In the genomic region with DNA sequence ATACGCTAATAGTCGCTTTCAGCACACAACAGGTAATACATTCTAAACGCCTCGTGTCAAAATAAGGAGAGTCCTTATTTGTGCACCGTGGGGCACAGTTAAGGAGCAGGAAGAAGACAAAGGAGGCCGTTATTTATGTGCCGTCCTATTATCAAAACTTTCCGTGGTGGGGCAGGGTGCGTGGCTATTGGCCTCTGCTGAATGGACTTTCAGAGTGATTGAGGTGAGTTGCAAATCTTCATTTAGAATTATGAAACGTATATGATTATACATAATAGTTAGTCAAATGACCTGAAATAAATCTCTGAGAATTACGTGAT, we compare ENCODE assay signal across 9 cellular contexts. TPM values are rescaled to one million over a fixed set of nuclear protein-coding genes. Genes with fewer than 3 reads are reported as not detected.
A peak's percentile ranks its signal among the peaks of the same experiment; 100 is the strongest.
DNase-seq lines count a peak whose midpoint lies in the region; FAIRE-seq lines count a peak whose summit lies in the region.
"Had no signal": no experiment of that assay in that cellular context is flagged by ENCODE, and none has a peak within 500 bp of the region (broad histone marks: within the 10 kb centered on the region; RNA-seq: fewer than 3 reads in every experiment).

No MANE protein-coding gene starts in this region.

- H3K4me1 Mint-ChIP-seq in activated naive CD8-positive, alpha-beta T cell (ENCODE audit: low read depth): peaks cover 35% of the 10 kb centered on the region

- peak overlapping the region; percentile 98 for H3K4me3 Mint-ChIP-seq in activated naive CD8-positive, alpha-beta T cell

- peak overlapping the region; percentile 88 for H3K27ac Mint-ChIP-seq in activated naive CD8-positive, alpha-beta T cell

- FAIRE-seq in frontal cortex (lab: Jason Lieb, UNC): no peak
- FAIRE-seq: colon had no signal

- H3K9me3 ChIP-seq in iPS-18c (ENCODE audit: control insufficient read depth, insufficient read depth, low read length): no peaks in the 10 kb centered on the region

- no peaks in the 10 kb centered on the region for H3K9me3 Mint-ChIP-seq in activated naive CD8-positive, alpha-beta T cell (ENCODE audit: low read depth)

- H3K36me3 Mint-ChIP-seq in activated naive CD8-positive, alpha-beta T cell: peaks cover 3% of the 10 kb centered on the region

- H3K4me3 ChIP-seq in iPS-18c (ENCODE audit: insufficient read depth, low read depth, low read length): peak overlapping the region; percentile 63

- H3K27me3 Mint-ChIP-seq in activated naive CD8-positive, alpha-beta T cell: no peaks in the 10 kb centered on the region

- DNase-seq in NCI-H510A treated with DMSO at 0.1 percent for 48 hours (lab: John Stamatoyannopoulos, UW) (peak; percentile 26), NCI-H510A (lab: John Stamatoyannopoulos, UW) (no peak), M059J (ENCODE audit: low read depth) (peak; percentile 34), COR-L47 (lab: John Stamatoyannopoulos, UW) (no peak), frontal cortex (ENCODE audit: low spot score in 2 of 2) (no peak)
- peak; percentile 11 to 25 for DNase-seq in stimulated activated CD4-positive, alpha-beta T cell treated with anti-CD3 and anti-CD28 coated beads, Interleukin-2, amount 100 ng/mL, for 48 hours

RNA-seq across cellular contexts. Expression of a gene that starts 0.8 kb away (rescaled TPM):
- 39.2 and 44.3 TPM in 2 replicates for total RNA-seq in M059J (2014; rRNA removed; shearing (Covaris generic))
- total RNA-seq in frontal cortex: 90.5 TPM

RNA-seq across cellular contexts. Expression of a gene that starts 27.6 kb away (rescaled TPM):
- 90.4 and 95.7 TPM in 2 replicates for total RNA-seq in M059J (2014; rRNA removed; shearing (Covaris generic))
- 108 TPM for total RNA-seq in frontal cortex

RNA-seq across cellular contexts. Expression of a gene that starts 58.3 kb away (rescaled TPM):
- 2.8 and 6.0 TPM in 2 replicates for total RNA-seq in M059J (2014; rRNA removed; shearing (Covaris generic))
- 4.5 TPM for total RNA-seq in frontal cortex

Comparison
In these comparisons a context has a peak if more than half of its experiments do, and no peak if none do; other contexts are left out.
1. DNase-seq: peak in NCI-H510A treated with DMSO at 0.1 percent for 48 hours (single experiment), M059J (single experiment) and stimulated activated CD4-positive, alpha-beta T cell treated with anti-CD3 and anti-CD28 coated beads, Interleukin-2, amount 100 ng/mL, for 48 hours (2 of 2); none in NCI-H510A (single experiment), COR-L47 (single experiment) and frontal cortex (0 of 2).